In the genomic region with DNA sequence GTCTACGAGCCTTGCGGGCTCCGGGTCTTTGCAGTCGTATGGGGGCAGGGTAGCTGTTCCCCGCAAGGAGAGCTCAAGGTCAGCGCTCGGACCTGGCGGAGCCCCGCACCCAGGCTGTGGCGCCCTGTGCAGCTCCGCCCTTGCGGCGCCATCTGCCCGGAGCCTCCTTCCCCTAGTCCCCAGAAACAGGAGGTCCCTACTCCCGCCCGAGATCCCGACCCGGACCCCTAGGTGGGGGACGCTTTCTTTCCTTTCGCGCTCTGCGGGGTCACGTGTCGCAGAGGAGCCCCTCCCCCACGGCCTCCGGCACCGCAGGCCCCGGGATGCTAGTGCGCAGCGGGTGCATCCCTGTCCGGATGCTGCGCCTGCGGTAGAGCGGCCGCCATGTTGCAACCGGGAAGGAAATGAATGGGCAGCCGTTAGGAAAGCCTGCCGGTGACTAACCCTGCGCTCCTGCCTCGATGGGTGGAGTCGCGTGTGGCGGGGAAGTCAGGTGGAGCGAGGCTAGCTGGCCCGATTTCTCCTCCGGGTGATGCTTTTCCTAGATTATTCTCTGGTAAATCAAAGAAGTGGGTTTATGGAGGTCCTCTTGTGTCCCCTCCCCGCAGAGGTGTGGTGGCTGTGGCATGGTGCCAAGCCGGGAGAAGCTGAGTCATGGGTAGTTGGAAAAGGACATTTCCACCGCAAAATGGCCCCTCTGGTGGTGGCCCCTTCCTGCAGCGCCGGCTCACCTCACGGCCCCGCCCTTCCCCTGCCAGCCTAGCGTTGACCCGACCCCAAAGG, we compare ENCODE assay signal across 8 cellular contexts. TPM values are rescaled to one million over a fixed set of nuclear protein-coding genes. Genes with fewer than 3 reads are reported as not detected.
DNase-seq lines count a peak whose midpoint lies in the region; ATAC-seq and TF ChIP-seq lines count a peak whose summit lies in the region.

No MANE protein-coding gene starts in this region.

- H3K27ac Mint-ChIP-seq in HFFc6 = peak overlapping the region; percentile 100

- TF ChIP-seq CTCF in HFFc6 (IDR thresholded peaks at IDR 0.05) (no peak), colonic mucosa (IDR thresholded peaks at IDR 0.05) (no peak)

- peaks cover 69% of the 10 kb centered on the region for H3K4me1 Mint-ChIP-seq in HFFc6 (ENCODE audit: low read depth)

- intact Hi-C loops in colonic mucosa (cut with DNase I) = loop anchor here (5.0 kb wide), 1 partner anchor 113 kb away; no protein-coding TSS in a partner anchor

- peaks cover 72% of the 10 kb centered on the region for H3K27me3 Mint-ChIP-seq in HFFc6 (ENCODE audit: insufficient read depth)

- H3K9me3 ChIP-seq in colonic mucosa = no peaks in the 10 kb centered on the region

- peak overlapping the region; percentile 99 for H3K27ac ChIP-seq in colonic mucosa

- peak overlapping the region; percentile 95 for H3K4me3 Mint-ChIP-seq in HFFc6

- H3K4me3 ChIP-seq in colonic mucosa = peak overlapping the region; percentile 99

- no peaks in the 10 kb centered on the region for H3K27me3 ChIP-seq in colonic mucosa

- peaks cover 55% of the 10 kb centered on the region for H3K36me3 Mint-ChIP-seq in HFFc6 (ENCODE audit: low read depth)

- peak overlapping the region; percentile 95 to 99 for H3K9ac ChIP-seq in colonic mucosa (ENCODE audit: low read depth in 2 of 2, low read length in 2 of 2)

- peak; percentile 22 for ATAC-seq in left lobe of liver

- H3K4me1 ChIP-seq in colonic mucosa = peaks cover 28% of the 10 kb centered on the region

- peaks cover 35% of the 10 kb centered on the region for H3K9me3 Mint-ChIP-seq in HFFc6

- peak; percentile 61 for DNase-seq in DMS79 treated with DMSO at 0.1 percent for 48 hours (lab: John Stamatoyannopoulos, UW)
- peak; percentile 74 for DNase-seq in HFFc6
- DNase-seq in NCI-H2171 (lab: John Stamatoyannopoulos, UW) = peak; percentile 99
- peak; percentile 71 to 75 for DNase-seq in activated CD4-positive, alpha-beta T cell treated with anti-CD3 and anti-CD28 coated beads for 4 hours
- DNase-seq in colonic mucosa = peak; percentile 73
- peak; percentile 78 for DNase-seq in left lobe of liver (ENCODE audit: low spot score)
- DNase-seq in stimulated activated CD4-positive, alpha-beta T cell treated with anti-CD3 and anti-CD28 coated beads, Interleukin-2, amount 100 ng/mL, for 24 hours = peak; percentile 78 to 83
- DNase-seq in HuH-7.5 (ENCODE audit: low spot score) = no peak

- H3K36me3 ChIP-seq in colonic mucosa = peaks cover 24% of the 10 kb centered on the region

RNA-seq across cellular contexts. Expression of gene GAPDH, which starts 0.8 kb away (rescaled TPM):
- total RNA-seq in HFFc6 (2021; fragmentation: NEBNext Ultra II Directional; extraction: Animal tissue kit (Norgen Biotek cat#: 25700)) = 1,000 to 10,000 TPM; 6,263 to 7,539 (median 6,900) TPM
- total RNA-seq in colonic mucosa = 1,000 to 10,000 TPM; 3,442 to 3,768 TPM
- total RNA-seq in left lobe of liver = 1,145 TPM

RNA-seq across cellular contexts. Expression of gene IFFO1, which starts 20.7 kb away (rescaled TPM):
- 10 to 100 TPM; 25.9 to 35.6 (median 29.2) TPM for total RNA-seq in HFFc6 (2021; fragmentation: NEBNext Ultra II Directional; extraction: Animal tissue kit (Norgen Biotek cat#: 25700))
- total RNA-seq in colonic mucosa (1 to 10 TPM; 2.5 to 4.1 TPM), left lobe of liver (8.8 TPM)

RNA-seq across cellular contexts. Expression of gene NOP2, which starts 33.0 kb away (rescaled TPM):
- total RNA-seq in HFFc6 (2021; fragmentation: NEBNext Ultra II Directional; extraction: Animal tissue kit (Norgen Biotek cat#: 25700)) = 10 to 100 TPM; 39.5 to 60.5 (median 42.6) TPM
- total RNA-seq in colonic mucosa (10 to 100 TPM; 19.1 to 39.6 TPM), left lobe of liver (14.9 TPM)

RNA-seq across cellular contexts. Expression of gene NCAPD2, which starts 41.2 kb away (rescaled TPM):
- 10 to 100 TPM; 42.2 to 75.9 (median 65.4) TPM for total RNA-seq in HFFc6 (2021; fragmentation: NEBNext Ultra II Directional; extraction: Animal tissue kit (Norgen Biotek cat#: 25700))
- total RNA-seq in colonic mucosa (10 to 100 TPM; 35.9 to 94.1 TPM), left lobe of liver (9.0 TPM)

RNA-seq across cellular contexts. Expression of gene MRPL51, which starts 42.0 kb away (rescaled TPM):
- 100 to 1,000 TPM; 227 to 290 (median 257) TPM for total RNA-seq in HFFc6 (2021; fragmentation: NEBNext Ultra II Directional; extraction: Animal tissue kit (Norgen Biotek cat#: 25700))
- total RNA-seq in colonic mucosa (100 to 1,000 TPM; 132 to 220 TPM), left lobe of liver (84.1 TPM)
